8 cellular contexts compared by ENCODE assay signal in genomic region chr6:138403801-138404665, GRCh38. TPM values are rescaled to one million over a fixed set of nuclear protein-coding genes. Genes with fewer than 3 reads are reported as not detected.
DNase-seq lines count a peak whose midpoint lies in the region; TF ChIP-seq lines count a peak whose summit lies in the region.

HEBP2 (plus strand) TSS chr6:138404223; CDS start chr6:138404496, 273 bp downstream.

- peak; percentile 87 for DNase-seq in ELR (ENCODE audit: low read depth)
- peak; percentile 91 to 100 for DNase-seq in HAP-1 (ENCODE audit: low spot score in 2 of 2)
- peak; percentile 95 for DNase-seq in MM.1S
- peak; percentile 59 for DNase-seq in SIG-M5 (lab: John Stamatoyannopoulos, UW)
- peak; percentile 76 for DNase-seq in activated gamma-delta T cell (lab: John Stamatoyannopoulos, UW)
- peak; percentile 82 to 95 for DNase-seq in foreskin fibroblast
- DNase-seq in neural progenitor cell (ENCODE audit: low spot score): peak; percentile 98

- in situ Hi-C loops in HAP-1 (cut with MboI; ENCODE audit: low sequenced_read_pairs): no loop called here

- peak within 1 kb of the TSS; percentile 90 for H3K4me3 Mint-ChIP-seq in neural progenitor cell

- peaks cover 33% of the 10 kb centered on the region for H3K36me3 ChIP-seq in HAP-1 (replicated peaks)
- H3K36me3 ChIP-seq in MM.1S (replicated peaks; ENCODE audit: insufficient read depth, low read length): no peaks in the 10 kb centered on the region
- no peaks in the 10 kb centered on the region for H3K36me3 ChIP-seq in neural progenitor cell
- peaks cover 9 to 26% of the 10 kb centered on the region in 2 donors for H3K36me3 ChIP-seq in stomach smooth muscle (ENCODE audit: control insufficient read depth in 2 of 2, insufficient read depth in 2 of 2, low read length in 2 of 2)

- no peaks in the 10 kb centered on the region for H3K79me2 ChIP-seq in MM.1S (ENCODE audit: low read length)
- peaks cover 9% of the 10 kb centered on the region for H3K79me2 ChIP-seq in neural progenitor cell (ENCODE audit: low read depth)

- H3K4me3 ChIP-seq in HAP-1: peak within 1 kb of the TSS; percentile 69
- H3K4me3 ChIP-seq in MM.1S (ENCODE audit: low read length): peak within 1 kb of the TSS; percentile 84
- H3K4me3 ChIP-seq in foreskin fibroblast (ENCODE audit: low read depth in 1 of 2, low read length in 2 of 2): peak within 1 kb of the TSS; percentile 72 to 80
- peak within 1 kb of the TSS; percentile 76 for H3K4me3 ChIP-seq in neural progenitor cell
- H3K4me3 ChIP-seq in stomach smooth muscle (ENCODE audit: low read length in 2 of 2): peak within 1 kb of the TSS; percentile 61 to 91

- peaks cover 16% of the 10 kb centered on the region for H3K36me3 Mint-ChIP-seq in neural progenitor cell

- H3K4me1 ChIP-seq in HAP-1: peaks cover 16% of the 10 kb centered on the region
- no peaks in the 10 kb centered on the region for H3K4me1 ChIP-seq in MM.1S (ENCODE audit: low read length)
- H3K4me1 ChIP-seq in neural progenitor cell: no peaks in the 10 kb centered on the region
- H3K4me1 ChIP-seq in stomach smooth muscle (ENCODE audit: control insufficient read depth, insufficient read depth, low read length): peaks cover 12% of the 10 kb centered on the region

- H2AFZ ChIP-seq in MM.1S (ENCODE audit: low read length) (peak within 1 kb of the TSS; percentile 98), neural progenitor cell (replicated peaks) (peak within 1 kb of the TSS; percentile 83)

- H3F3A ChIP-seq in MM.1S (ENCODE audit: insufficient read depth, low read length): peaks cover 5% of the 10 kb centered on the region; the same call in 1 of the 2 replicates
- H3F3A ChIP-seq in neural progenitor cell (ENCODE audit: low read depth): no peaks in the 10 kb centered on the region

- no peaks in the 10 kb centered on the region for H3K9me3 Mint-ChIP-seq in neural progenitor cell

- TF ChIP-seq CTCF in MM.1S (IDR thresholded peaks at IDR 0.05; ENCODE audit: low read length) (peak; percentile 37; the same call in 1 of the 2 replicates), foreskin fibroblast (IDR thresholded peaks at IDR 0.05; ENCODE audit: low read depth, low read length) (peak; percentile 36), neural progenitor cell (IDR thresholded peaks at IDR 0.05) (peak; percentile 68)

- no peaks in the 10 kb centered on the region for H3K9me2 ChIP-seq in MM.1S (replicated peaks; ENCODE audit: insufficient read depth, low read length)

- H3K9me3 ChIP-seq in HAP-1: no peaks in the 10 kb centered on the region
- H3K9me3 ChIP-seq in MM.1S (replicated peaks; ENCODE audit: insufficient read depth, low read length): no peaks in the 10 kb centered on the region
- no peaks in the 10 kb centered on the region for H3K9me3 ChIP-seq in neural progenitor cell (ENCODE audit: low read depth)
- H3K9me3 ChIP-seq in stomach smooth muscle (ENCODE audit: control insufficient read depth in 2 of 2, low read length in 2 of 2): no peaks in the 10 kb centered on the region

- H3K4me1 Mint-ChIP-seq in neural progenitor cell: peaks cover 8% of the 10 kb centered on the region

- H4K20me1 ChIP-seq in MM.1S (ENCODE audit: insufficient read depth, low read length) (no peaks in the 10 kb centered on the region), neural progenitor cell (ENCODE audit: low read depth) (no peaks in the 10 kb centered on the region)

- H3K27me3 ChIP-seq in HAP-1 (ENCODE audit: low read depth) (no peaks in the 10 kb centered on the region), MM.1S (replicated peaks; ENCODE audit: insufficient read depth, low read length) (no peaks in the 10 kb centered on the region), neural progenitor cell (no peaks in the 10 kb centered on the region), stomach smooth muscle (ENCODE audit: control insufficient read depth in 1 of 2, insufficient read depth in 2 of 2, low read length in 2 of 2) (no peaks in the 10 kb centered on the region)

- peak within 1 kb of the TSS; percentile 82 for H3K27ac Mint-ChIP-seq in neural progenitor cell

- H3K9ac ChIP-seq in MM.1S (ENCODE audit: low read length) (peak within 1 kb of the TSS; percentile 65), neural progenitor cell (peak within 1 kb of the TSS; percentile 49), stomach smooth muscle (ENCODE audit: low read length in 2 of 2) (peak within 1 kb of the TSS; percentile 90)

- H3K4me2 ChIP-seq in MM.1S (ENCODE audit: low read depth, low read length) (peak within 1 kb of the TSS; percentile 97), neural progenitor cell (peak within 1 kb of the TSS; percentile 86)

- no peaks in the 10 kb centered on the region for H3K27me3 Mint-ChIP-seq in neural progenitor cell (ENCODE audit: insufficient read depth, low read depth)

- no peak within 1 kb of the TSS for H3K27ac ChIP-seq in MM.1S (ENCODE audit: low read length)
- H3K27ac ChIP-seq in neural progenitor cell: no peak within 1 kb of the TSS
- H3K27ac ChIP-seq in stomach smooth muscle (ENCODE audit: low read length): peak within 1 kb of the TSS; percentile 90

RNA-seq across cellular contexts. Expression of gene HEBP2, which starts in this region (rescaled TPM):
- total RNA-seq in neural progenitor cell (ENCODE audit: low replicate concordance): 11.9 and 15.1 TPM in 2 replicates
